In genomic region chrX:40120838-40121580, GRCh38 we compare ENCODE assay signal across 17 cellular contexts. TPM values are rescaled to one million over a fixed set of nuclear protein-coding genes. Genes with fewer than 3 reads are reported as not detected.
DNase-seq lines count a peak whose midpoint lies in the region; ATAC-seq and TF ChIP-seq lines count a peak whose summit lies in the region.
"Had no signal": no experiment of that assay in that cellular context is flagged by ENCODE, and none has a peak within 500 bp of the region (broad histone marks: within the 10 kb centered on the region; RNA-seq: fewer than 3 reads in every experiment).

No MANE protein-coding gene starts in this region.

- H3K9me3 ChIP-seq in KOPT-K1 (ENCODE audit: insufficient read depth, low read length, poor library complexity, severe bottlenecking) (no peaks in the 10 kb centered on the region), stomach (no peaks in the 10 kb centered on the region)
- H3K9me3 ChIP-seq: Peyer's patch, right lobe of liver, thyroid gland had no signal

- no peaks in the 10 kb centered on the region for H3K27me3 ChIP-seq in stomach
- H3K27me3 ChIP-seq: Peyer's patch, right lobe of liver, thyroid gland had no signal

- TF ChIP-seq POLR2A in stomach (IDR thresholded peaks at IDR 0.05), result no peak

- TF ChIP-seq CTCF in stomach (IDR thresholded peaks at IDR 0.05), result no peak
- TF ChIP-seq CTCF in foreskin fibroblast (IDR thresholded peaks at IDR 0.05; ENCODE audit: low read depth, low read length), result no peak

- H3K4me1 ChIP-seq in stomach, result no peaks in the 10 kb centered on the region
- H3K4me1 ChIP-seq: Peyer's patch, right lobe of liver, thyroid gland had no signal

- ATAC-seq in left colon, result peak; percentile 42
- ATAC-seq: right lobe of liver, T-cell had no signal

- DNase-seq in DMS53 (lab: John Stamatoyannopoulos, UW), result peak; percentile 91
- peak; percentile 21 for DNase-seq in SIG-M5 treated with dmso at 0.1 percent for 504 hours (lab: John Stamatoyannopoulos, UW; ENCODE audit: unreplicated experiment)
- DNase-seq in left colon, result no peak
- no peak for DNase-seq in stomach
- DNase-seq in foreskin fibroblast, result no peak
- DNase-seq in activated CD4-positive, alpha-beta T cell treated with anti-CD3 and anti-CD28 coated beads, Interleukin-2, amount 50 U/mL, for 1 hour, result no peak
- DNase-seq: activated CD4-positive, alpha-beta T cell treated with anti-CD3 and anti-CD28 coated beads for 4 hours; CD4-positive, alpha-beta memory T cell; hypothalamus; kidney glomerular epithelial cell; occipital lobe; Peyer's patch; right lobe of liver; stimulated activated CD4-positive, alpha-beta T cell treated with anti-CD3 and anti-CD28 coated beads, Interleukin-2, amount 100 ng/mL, for 24 hours; T-cell; thyroid gland had no signal

- WGBS in stomach, 5 donors, result 70 to 81% (median 73%) methylated on average over 9 to 11 of the region's 11 CpGs

- H3K27ac ChIP-seq in KOPT-K1 (ENCODE audit: low read depth, low read length, poor library complexity, severe bottlenecking) (peak overlapping the region; percentile 26), stomach (no peak overlapping the region)
- H3K27ac ChIP-seq: Peyer's patch, right lobe of liver, thyroid gland had no signal

- H3K36me3 ChIP-seq in KOPT-K1 (ENCODE audit: insufficient read depth, low read length) (peaks cover 17% of the 10 kb centered on the region; the same call in 1 of the 2 replicates), stomach (no peaks in the 10 kb centered on the region)
- H3K36me3 ChIP-seq: Peyer's patch, right lobe of liver, thyroid gland had no signal

- H3K4me3 ChIP-seq in stomach, result no peak overlapping the region
- no peak overlapping the region for H3K4me3 ChIP-seq in foreskin fibroblast (ENCODE audit: low read depth in 1 of 2, low read length in 2 of 2)
- H3K4me3 ChIP-seq: Peyer's patch, right lobe of liver, thyroid gland had no signal

- no peak for TF ChIP-seq EP300 in stomach (IDR thresholded peaks at IDR 0.05)

- intact Hi-C loops in left colon (cut with DNase I, micrococcal nuclease), result no loop called here
- intact Hi-C loops in stomach (cut with DNase I; ENCODE audit: low total_unique reads), result no loop called here

RNA-seq across cellular contexts. Expression of gene BCOR, which starts 23.3 kb away (rescaled TPM):
- total RNA-seq in left colon (10 to 100 TPM; 19.0 to 24.4 TPM), stomach (10 to 100 TPM; 11.0 to 45.5 (median 34.8) TPM)
- 10 to 100 TPM in 1 of 3 donors, 1 to 10 TPM in 2; 4.4 to 11.8 (median 5.0) TPM for polyA plus RNA-seq in stomach

Comparison
In these comparisons a context has a peak if more than half of its experiments do, and no peak if none do; other contexts are left out.
1. DNase-seq: peak in DMS53 (single experiment) and SIG-M5 treated with dmso at 0.1 percent for 504 hours (single experiment); none in left colon (0 of 2), stomach (single experiment), foreskin fibroblast (0 of 2) and activated CD4-positive, alpha-beta T cell treated with anti-CD3 and anti-CD28 coated beads, Interleukin-2, amount 50 U/mL, for 1 hour (single experiment).